9 cellular contexts compared by ENCODE assay signal in genomic region chr6:11459002-11459658, GRCh38.
DNase-seq lines count a peak whose midpoint lies in the region; ATAC-seq and FAIRE-seq lines count a peak whose summit lies in the region.
"Had no signal": no experiment of that assay in that cellular context is flagged by ENCODE, and none has a peak within 500 bp of the region (broad histone marks: within the 10 kb centered on the region; RNA-seq: fewer than 3 reads in every experiment).

No MANE protein-coding gene starts in this region.

- H3K27ac Mint-ChIP-seq in activated CD4-positive, alpha-beta T cell treated with anti-CD3 and anti-CD28 coated beads, Interleukin-2, amount 10 ng/mL, durations not matched to agents 24 days and 14 days = peak overlapping the region; percentile 95
- H3K27ac Mint-ChIP-seq in activated CD4-positive, alpha-beta T cell treated with anti-CD3 and anti-CD28 coated beads, Interleukin-2, amount 10 ng/mL, durations not matched to agents 7 days and 5 days = no peak overlapping the region

- no peak for DNase-seq in activated CD4-positive, alpha-beta T cell treated with anti-CD3 and anti-CD28 coated beads, Interleukin-2, amount 10 ng/mL, durations not matched to agents 24 days and 14 days
- DNase-seq in activated CD4-positive, alpha-beta T cell treated with anti-CD3 and anti-CD28 coated beads, Interleukin-2, amount 10 ng/mL, durations not matched to agents 7 days and 5 days = no peak
- DNase-seq in kidney tubule cell (ENCODE audit: low spot score) (peak; percentile 74), HTR-8/SVneo (ENCODE audit: insufficient read length, low spot score) (no peak), NCI-H146 (lab: John Stamatoyannopoulos, UW) (no peak), NCI-H524 treated with DMSO at 0.1 percent for 48 hours (lab: John Stamatoyannopoulos, UW) (no peak)
- DNase-seq: body of pancreas had no signal

- intact Hi-C loops in activated CD4-positive, alpha-beta T cell treated with anti-CD3 and anti-CD28 coated beads, Interleukin-2, amount 10 ng/mL, durations not matched to agents 24 days and 14 days (cut with micrococcal nuclease) = no loop called here

- no peak for FAIRE-seq in HTR-8/SVneo (lab: Jason Lieb, UNC)

- H3K4me1 Mint-ChIP-seq in activated CD4-positive, alpha-beta T cell treated with anti-CD3 and anti-CD28 coated beads, Interleukin-2, amount 10 ng/mL, durations not matched to agents 24 days and 14 days = peaks cover 30% of the 10 kb centered on the region
- H3K4me1 Mint-ChIP-seq in activated CD4-positive, alpha-beta T cell treated with anti-CD3 and anti-CD28 coated beads, Interleukin-2, amount 10 ng/mL, durations not matched to agents 7 days and 5 days = peaks cover 21% of the 10 kb centered on the region

- H3K4me3 Mint-ChIP-seq in activated CD4-positive, alpha-beta T cell treated with anti-CD3 and anti-CD28 coated beads, Interleukin-2, amount 10 ng/mL, durations not matched to agents 24 days and 14 days = peak overlapping the region; percentile 69
- no peak overlapping the region for H3K4me3 Mint-ChIP-seq in activated CD4-positive, alpha-beta T cell treated with anti-CD3 and anti-CD28 coated beads, Interleukin-2, amount 10 ng/mL, durations not matched to agents 7 days and 5 days

- ATAC-seq in GM21423 (IDR thresholded peaks at IDR 0.05; ENCODE audit: unreplicated experiment) (peak; percentile 57), HG03342 (IDR thresholded peaks at IDR 0.05; ENCODE audit: unreplicated experiment) (peak; percentile 70)
- ATAC-seq: body of pancreas had no signal

- H3K36me3 Mint-ChIP-seq in activated CD4-positive, alpha-beta T cell treated with anti-CD3 and anti-CD28 coated beads, Interleukin-2, amount 10 ng/mL, durations not matched to agents 24 days and 14 days (ENCODE audit: low read depth) = no peaks in the 10 kb centered on the region
- H3K36me3 Mint-ChIP-seq in activated CD4-positive, alpha-beta T cell treated with anti-CD3 and anti-CD28 coated beads, Interleukin-2, amount 10 ng/mL, durations not matched to agents 7 days and 5 days (ENCODE audit: low read depth) = no peaks in the 10 kb centered on the region

- peaks cover 29% of the 10 kb centered on the region for H3K9me3 Mint-ChIP-seq in activated CD4-positive, alpha-beta T cell treated with anti-CD3 and anti-CD28 coated beads, Interleukin-2, amount 10 ng/mL, durations not matched to agents 24 days and 14 days
- peaks cover 3% of the 10 kb centered on the region for H3K9me3 Mint-ChIP-seq in activated CD4-positive, alpha-beta T cell treated with anti-CD3 and anti-CD28 coated beads, Interleukin-2, amount 10 ng/mL, durations not matched to agents 7 days and 5 days

- peaks cover 3% of the 10 kb centered on the region for H3K27me3 Mint-ChIP-seq in activated CD4-positive, alpha-beta T cell treated with anti-CD3 and anti-CD28 coated beads, Interleukin-2, amount 10 ng/mL, durations not matched to agents 24 days and 14 days
- H3K27me3 Mint-ChIP-seq in activated CD4-positive, alpha-beta T cell treated with anti-CD3 and anti-CD28 coated beads, Interleukin-2, amount 10 ng/mL, durations not matched to agents 7 days and 5 days = peaks cover 5% of the 10 kb centered on the region

- POLR2A ChIA-PET in activated CD4-positive, alpha-beta T cell treated with anti-CD3 and anti-CD28 coated beads, Interleukin-2, amount 10 ng/mL, durations not matched to agents 7 days and 5 days (lab: Charles Lee) = no interaction called here

- CTCF ChIA-PET in activated CD4-positive, alpha-beta T cell treated with anti-CD3 and anti-CD28 coated beads, Interleukin-2, amount 10 ng/mL, durations not matched to agents 7 days and 5 days (lab: Charles Lee) = interaction anchor here (0.7 to 1.5 kb wide), 2 partner anchors 14 to 29 kb away, joined by 3 read pairs; no protein-coding TSS in a partner anchor
